In the genomic region with DNA sequence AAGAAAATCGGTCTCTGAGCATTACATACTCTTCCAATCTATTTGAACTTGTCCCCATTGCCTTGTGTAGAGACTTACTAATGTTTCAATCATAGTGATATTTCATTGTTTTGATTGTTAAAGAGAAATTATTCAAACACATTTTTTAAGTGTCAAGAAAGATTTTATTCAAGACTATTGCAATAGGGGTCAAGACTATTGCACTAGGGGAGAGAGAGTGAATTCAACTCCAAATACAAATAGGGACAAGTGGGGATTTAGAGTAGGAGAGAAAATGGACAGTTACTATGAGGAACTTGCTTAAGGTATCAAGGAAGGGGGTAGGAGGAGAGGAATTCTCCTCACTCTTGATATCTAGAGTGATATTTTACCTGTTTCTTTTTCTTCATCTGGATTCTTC, we compare ENCODE assay signal across 23 cellular contexts.
DNase-seq lines count a peak whose midpoint lies in the region; ATAC-seq and TF ChIP-seq lines count a peak whose summit lies in the region.
"Had no signal": no experiment of that assay in that cellular context is flagged by ENCODE, and none has a peak within 500 bp of the region (broad histone marks: within the 10 kb centered on the region; RNA-seq: fewer than 3 reads in every experiment).

No MANE protein-coding gene starts in this region.

- H3K36me3 ChIP-seq in trophoblast cell (ENCODE audit: control insufficient read depth in 1 of 2, insufficient read depth in 2 of 2, low read length in 2 of 2), result no peaks in the 10 kb centered on the region

- H4K12ac ChIP-seq in trophoblast cell (ENCODE audit: low read depth, low read length), result no peak overlapping the region

- intact Hi-C loops in CD14-positive monocyte (cut with micrococcal nuclease) (no loop called here), Calu3 (cut with micrococcal nuclease; ENCODE audit: unreplicated experiment) (no loop called here)

- no peak for DNase-seq in CD14-positive monocyte (ENCODE audit: low spot score)
- no peak for DNase-seq in Calu3
- DNase-seq in endothelial cell (ENCODE audit: low spot score), result no peak
- no peak for DNase-seq in trophoblast cell
- no peak for DNase-seq in activated CD4-positive, alpha-beta T cell treated with anti-CD3 and anti-CD28 coated beads, Interleukin-2, amount 10 ng/mL, durations not matched to agents 7 days and 5 days
- no peak for DNase-seq in NCI-H1105 (lab: John Stamatoyannopoulos, UW)
- DNase-seq: AML-193; CD4-positive, alpha-beta memory T cell; CD4-positive, CD25-positive, alpha-beta regulatory T cell; CD8-positive, alpha-beta memory T cell; COR-L47; DMS 273 treated with DMSO at 0.1 percent for 48 hours; DMS153; DMS53; DMS79; DND-41; GF-D8 had no signal

- CTCF ChIA-PET in Calu3 (lab: Charles Lee), result no interaction called here
- CTCF ChIA-PET in activated CD4-positive, alpha-beta T cell treated with anti-CD3 and anti-CD28 coated beads, Interleukin-2, amount 10 ng/mL, durations not matched to agents 7 days and 5 days (lab: Charles Lee), result no interaction called here

- no peak overlapping the region for H3K18ac ChIP-seq in trophoblast cell (ENCODE audit: low read length)

- H4K8ac ChIP-seq in trophoblast cell (ENCODE audit: low read depth, low read length), result no peak overlapping the region

- no peaks in the 10 kb centered on the region for H3K79me1 ChIP-seq in trophoblast cell (ENCODE audit: low read length)

- H3K4me1 ChIP-seq in trophoblast cell (ENCODE audit: control insufficient read depth in 1 of 2, insufficient read depth in 2 of 2, low read length in 2 of 2), result peaks cover 0 to 3% of the 10 kb centered on the region in 2 experiments
- H3K4me1 ChIP-seq: A549 had no signal

- H3K36me3 Mint-ChIP-seq in CD14-positive monocyte, result peaks cover 4 to 15% of the 10 kb centered on the region in 2 donors
- H3K36me3 Mint-ChIP-seq in Calu3 (ENCODE audit: insufficient read depth, unreplicated experiment), result peaks cover 10% of the 10 kb centered on the region
- peaks cover 3% of the 10 kb centered on the region for H3K36me3 Mint-ChIP-seq in endothelial cell (ENCODE audit: low read depth, unreplicated experiment)
- H3K36me3 Mint-ChIP-seq in activated CD4-positive, alpha-beta T cell treated with anti-CD3 and anti-CD28 coated beads, Interleukin-2, amount 10 ng/mL, durations not matched to agents 7 days and 5 days (ENCODE audit: low read depth), result no peaks in the 10 kb centered on the region
- H3K36me3 Mint-ChIP-seq: CD4-positive, CD25-positive, alpha-beta regulatory T cell had no signal

- BruUV-seq in Calu3 (replicated peaks; lab: Mats Ljungman, UMichigan), result no TSS peak

- H3K27me3 Mint-ChIP-seq in CD14-positive monocyte (ENCODE audit: low read depth in 3 of 3) (no peaks in the 10 kb centered on the region), Calu3 (ENCODE audit: unreplicated experiment) (no peaks in the 10 kb centered on the region), endothelial cell (ENCODE audit: unreplicated experiment) (no peaks in the 10 kb centered on the region)
- H3K27me3 Mint-ChIP-seq in activated CD4-positive, alpha-beta T cell treated with anti-CD3 and anti-CD28 coated beads, Interleukin-2, amount 10 ng/mL, durations not matched to agents 7 days and 5 days, result no peaks in the 10 kb centered on the region
- H3K27me3 Mint-ChIP-seq: B cell; CD4-positive, alpha-beta memory T cell; CD4-positive, CD25-positive, alpha-beta regulatory T cell; CD8-positive, alpha-beta memory T cell had no signal

- H2AFZ ChIP-seq in trophoblast cell (ENCODE audit: insufficient read depth, low read length, poor library complexity), result no peak overlapping the region

- H3K4me1 Mint-ChIP-seq in CD14-positive monocyte, result peaks cover 18% of the 10 kb centered on the region
- H3K4me1 Mint-ChIP-seq in Calu3 (ENCODE audit: low read depth, unreplicated experiment), result peaks cover 36% of the 10 kb centered on the region
- H3K4me1 Mint-ChIP-seq in endothelial cell (ENCODE audit: unreplicated experiment), result peaks cover 7% of the 10 kb centered on the region
- no peaks in the 10 kb centered on the region for H3K4me1 Mint-ChIP-seq in activated CD4-positive, alpha-beta T cell treated with anti-CD3 and anti-CD28 coated beads, Interleukin-2, amount 10 ng/mL, durations not matched to agents 7 days and 5 days
- H3K4me1 Mint-ChIP-seq: B cell; CD8-positive, alpha-beta memory T cell had no signal

- no peak overlapping the region for H2AK5ac ChIP-seq in trophoblast cell (ENCODE audit: low read length)

- no peak overlapping the region for H3K4me2 ChIP-seq in trophoblast cell (ENCODE audit: low read length)
- H3K4me2 ChIP-seq: A549; BLaER1 treated with 17β-estradiol and CSF1 and Interleukin-3, amounts not matched to agents 10 nM and 100 nM had no signal

- no peaks in the 10 kb centered on the region for H3K9me3 ChIP-seq in trophoblast cell (ENCODE audit: insufficient read depth, low read depth, low read length)
- H3K9me3 ChIP-seq: A549 had no signal

- H3K4me3 Mint-ChIP-seq in CD14-positive monocyte (no peak overlapping the region), Calu3 (ENCODE audit: low read depth, unreplicated experiment) (peak overlapping the region; percentile 78), endothelial cell (ENCODE audit: unreplicated experiment) (peak overlapping the region; percentile 13)
- no peak overlapping the region for H3K4me3 Mint-ChIP-seq in activated CD4-positive, alpha-beta T cell treated with anti-CD3 and anti-CD28 coated beads, Interleukin-2, amount 10 ng/mL, durations not matched to agents 7 days and 5 days
- H3K4me3 Mint-ChIP-seq: B cell; CD4-positive, alpha-beta memory T cell; CD4-positive, CD25-positive, alpha-beta regulatory T cell; CD8-positive, alpha-beta memory T cell had no signal

- no peak overlapping the region for H2BK12ac ChIP-seq in trophoblast cell (ENCODE audit: low read length)

- no peak overlapping the region for H3K4ac ChIP-seq in trophoblast cell (ENCODE audit: low read depth, low read length)

- peak overlapping the region; percentile 37 for H4K91ac ChIP-seq in trophoblast cell (ENCODE audit: low read depth, low read length)

- no peak overlapping the region for H3K4me3 ChIP-seq in trophoblast cell (ENCODE audit: low read depth, low read length)
- H3K4me3 ChIP-seq: A549; BLaER1 treated with 17β-estradiol and CSF1 and Interleukin-3, amounts not matched to agents 10 nM and 100 nM had no signal

- no peak for TF ChIP-seq CTCF in CD14-positive monocyte (IDR thresholded peaks at IDR 0.05)
- no peak for TF ChIP-seq CTCF in Calu3 (IDR thresholded peaks at IDR 0.05; ENCODE audit: unreplicated experiment)
- TF ChIP-seq CTCF in endothelial cell (IDR thresholded peaks at IDR 0.05; ENCODE audit: unreplicated experiment), result no peak

- no peak overlapping the region for H3K14ac ChIP-seq in trophoblast cell (ENCODE audit: low read length)

- no peak overlapping the region for H2BK120ac ChIP-seq in trophoblast cell (ENCODE audit: insufficient read depth, low read length, poor library complexity)

- peaks cover 2% of the 10 kb centered on the region for H3K79me2 ChIP-seq in trophoblast cell (ENCODE audit: control insufficient read depth, insufficient read depth, low read length, poor library complexity)

- H3K9ac ChIP-seq in trophoblast cell (ENCODE audit: low read length), result no peak overlapping the region
- H3K9ac ChIP-seq: BLaER1 treated with 17β-estradiol and CSF1 and Interleukin-3, amounts not matched to agents 10 nM and 100 nM had no signal

- WGBS in trophoblast cell (ENCODE audit: extremely low coverage, insufficient coverage, insufficient read length), result no CpG with 5 or more reads among the region's 1 CpG

- H3K9me3 Mint-ChIP-seq in CD14-positive monocyte (peaks cover 0 to 9% (median 2%) of the 10 kb centered on the region in 7 donors), Calu3 (ENCODE audit: low read depth, unreplicated experiment) (peaks cover 3% of the 10 kb centered on the region), endothelial cell (ENCODE audit: unreplicated experiment) (no peaks in the 10 kb centered on the region)
- no peaks in the 10 kb centered on the region for H3K9me3 Mint-ChIP-seq in activated CD4-positive, alpha-beta T cell treated with anti-CD3 and anti-CD28 coated beads, Interleukin-2, amount 10 ng/mL, durations not matched to agents 7 days and 5 days
- H3K9me3 Mint-ChIP-seq: CD8-positive, alpha-beta memory T cell had no signal

- no peak for ATAC-seq in HG03039 (IDR thresholded peaks at IDR 0.05; ENCODE audit: unreplicated experiment)
- ATAC-seq: A549 had no signal

- no peak overlapping the region for H2BK5ac ChIP-seq in trophoblast cell (ENCODE audit: low read depth, low read length, poor library complexity)

- H3K27me3 ChIP-seq in trophoblast cell (ENCODE audit: insufficient read depth, low read length), result no peaks in the 10 kb centered on the region

- POLR2A ChIA-PET in activated CD4-positive, alpha-beta T cell treated with anti-CD3 and anti-CD28 coated beads, Interleukin-2, amount 10 ng/mL, durations not matched to agents 7 days and 5 days (lab: Charles Lee), result no interaction called here

- peak overlapping the region in 4 of 7 donors; percentile 2 to 68 (median 32) for H3K27ac Mint-ChIP-seq in CD14-positive monocyte
- H3K27ac Mint-ChIP-seq in Calu3 (ENCODE audit: unreplicated experiment), result peak overlapping the region; percentile 96
- H3K27ac Mint-ChIP-seq in endothelial cell (ENCODE audit: unreplicated experiment), result no peak overlapping the region
- H3K27ac Mint-ChIP-seq in activated CD4-positive, alpha-beta T cell treated with anti-CD3 and anti-CD28 coated beads, Interleukin-2, amount 10 ng/mL, durations not matched to agents 7 days and 5 days, result no peak overlapping the region
- H3K27ac Mint-ChIP-seq: B cell; CD4-positive, alpha-beta memory T cell; CD4-positive, CD25-positive, alpha-beta regulatory T cell; CD8-positive, alpha-beta memory T cell had no signal

- no peak overlapping the region for H3K27ac ChIP-seq in trophoblast cell (ENCODE audit: low read depth, low read length)
- H3K27ac ChIP-seq: 22Rv1; A549; BLaER1 treated with 17β-estradiol and CSF1 and Interleukin-3, amounts not matched to agents 10 nM and 100 nM; C4-2B had no signal

- no peak overlapping the region for H3K23ac ChIP-seq in trophoblast cell (ENCODE audit: low read length)

Comparison
In these comparisons a context has a peak if more than half of its experiments do, and no peak if none do; other contexts are left out.
1. H3K27ac Mint-ChIP-seq: peak in CD14-positive monocyte (4 of 7) and Calu3 (single experiment); none in endothelial cell (single experiment) and activated CD4-positive, alpha-beta T cell treated with anti-CD3 and anti-CD28 coated beads, Interleukin-2, amount 10 ng/mL, durations not matched to agents 7 days and 5 days (single experiment).
2. H3K4me3 Mint-ChIP-seq: peak in Calu3 (single experiment) and endothelial cell (single experiment); none in CD14-positive monocyte (0 of 2) and activated CD4-positive, alpha-beta T cell treated with anti-CD3 and anti-CD28 coated beads, Interleukin-2, amount 10 ng/mL, durations not matched to agents 7 days and 5 days (single experiment).